Comparison of ENCODE assay signal across 20 cellular contexts in the genomic region with DNA sequence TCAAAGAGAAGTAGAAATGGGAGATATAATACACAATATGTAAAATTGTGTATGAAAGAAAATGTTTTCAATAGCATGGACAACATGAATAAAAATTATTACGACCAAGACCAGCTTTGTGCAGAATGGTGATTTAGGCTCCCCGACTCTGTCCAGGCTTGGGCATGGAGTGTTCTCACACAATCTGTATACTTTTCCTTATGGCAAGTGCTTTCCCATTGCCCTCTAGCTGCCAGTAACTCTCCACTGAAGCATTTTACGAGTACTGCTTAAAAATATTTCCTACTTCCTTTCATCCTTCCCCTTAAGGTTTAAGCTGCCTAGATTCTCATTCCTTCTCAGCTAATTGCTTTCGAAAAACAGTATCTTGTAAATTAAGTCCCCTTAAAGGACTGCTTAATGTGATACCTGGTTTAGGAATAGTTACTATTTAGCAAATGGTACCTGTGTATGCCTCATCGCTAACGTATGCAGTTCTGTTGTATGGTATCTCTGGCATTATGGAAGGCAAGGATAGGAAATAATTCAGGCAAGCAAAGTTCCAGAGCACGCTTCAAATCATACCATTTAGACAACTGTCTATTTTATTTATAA.
DNase-seq lines count a peak whose midpoint lies in the region; ATAC-seq, FAIRE-seq and TF ChIP-seq lines count a peak whose summit lies in the region.
"Had no signal": no experiment of that assay in that cellular context is flagged by ENCODE, and none has a peak within 500 bp of the region (broad histone marks: within the 10 kb centered on the region; RNA-seq: fewer than 3 reads in every experiment).

No MANE protein-coding gene starts in this region.

- no peaks in the 10 kb centered on the region for H3K4me1 Mint-ChIP-seq in T-helper 17 cell
- H3K4me1 Mint-ChIP-seq: CD14-positive monocyte had no signal

- no peak for TF ChIP-seq CTCF in D721Med (IDR thresholded peaks at IDR 0.05; ENCODE audit: insufficient read depth, missing control alignments)

- no peak for ATAC-seq in T-helper 17 cell
- ATAC-seq: A549; CD8-positive, alpha-beta T cell; HCT116 had no signal

- no peak for FAIRE-seq in D721Med (lab: Jason Lieb, UNC)
- FAIRE-seq: A549, GM12892 had no signal

- H3K36me3 Mint-ChIP-seq in T-helper 17 cell (ENCODE audit: low read depth), result no peaks in the 10 kb centered on the region
- H3K36me3 Mint-ChIP-seq: CD14-positive monocyte; CD8-positive, alpha-beta T cell had no signal

- peak; percentile 39 for DNase-seq in NCI-H510A treated with DMSO at 0.1 percent for 48 hours (lab: John Stamatoyannopoulos, UW)
- DNase-seq in NCI-H510A (lab: John Stamatoyannopoulos, UW), result no peak
- peak; percentile 68 for DNase-seq in NCI-H69 (lab: John Stamatoyannopoulos, UW)
- DNase-seq in kidney tubule cell (ENCODE audit: low spot score), result peak; percentile 6
- DNase-seq in renal cortical epithelial cell (ENCODE audit: low read depth), result peak; percentile 71
- DNase-seq in D721Med (ENCODE audit: insufficient read length, low spot score), result no peak
- DNase-seq in activated T-cell treated with anti-CD3 and anti-CD28 coated beads, Interleukin-2, amount 50 U/mL, for 1 hour, result no peak
- DNase-seq in T-helper 17 cell, result no peak
- DNase-seq: Calu3; CD8-positive, alpha-beta T cell; DMS 273 treated with DMSO at 0.1 percent for 48 hours; DMS53; GDM1; GOT3; H7 had no signal

- no peak overlapping the region for H3K27ac Mint-ChIP-seq in T-helper 17 cell
- H3K27ac Mint-ChIP-seq: CD14-positive monocyte; CD8-positive, alpha-beta T cell had no signal

- H3K9me3 ChIP-seq in T-helper 17 cell (ENCODE audit: control insufficient read depth, low read length, poor library complexity, severe bottlenecking), result no peaks in the 10 kb centered on the region
- H3K9me3 ChIP-seq: A549, BLaER1 had no signal

- H3K4me3 Mint-ChIP-seq in T-helper 17 cell, result no peak overlapping the region
- H3K4me3 Mint-ChIP-seq: CD14-positive monocyte; CD8-positive, alpha-beta T cell had no signal

- H3K27me3 Mint-ChIP-seq in T-helper 17 cell, result no peaks in the 10 kb centered on the region

Comparison
In these comparisons a context has a peak if more than half of its experiments do, and no peak if none do; other contexts are left out.
1. DNase-seq: peak in NCI-H510A treated with DMSO at 0.1 percent for 48 hours (single experiment), NCI-H69 (single experiment), kidney tubule cell (single experiment) and renal cortical epithelial cell (single experiment); none in NCI-H510A (single experiment), D721Med (single experiment), activated T-cell treated with anti-CD3 and anti-CD28 coated beads, Interleukin-2, amount 50 U/mL, for 1 hour (single experiment) and T-helper 17 cell (0 of 3).